In genomic region chr7:94286111-94286510, GRCh38 we compare ENCODE assay signal across 27 cellular contexts.
"Had no signal": no experiment of that assay in that cellular context is flagged by ENCODE, and none has a peak within 500 bp of the region (broad histone marks: within the 10 kb centered on the region; RNA-seq: fewer than 3 reads in every experiment).

No MANE protein-coding gene starts in this region.

- ATAC-seq: activated CD8-positive, alpha-beta memory T cell treated with anti-CD3 and anti-CD28 coated beads, Interleukin-2, amount 10 ng/mL, durations not matched to agents 7 days and 5 days; activated CD8-positive, alpha-beta T cell treated with anti-CD3 and anti-CD28 coated beads for 36 hours; activated naive CD8-positive, alpha-beta T cell treated with anti-CD3 and anti-CD28 coated beads, Interleukin-2, amount 50 U/mL, for 24 hours; left lung; naive thymus-derived CD4-positive, alpha-beta T cell; psoas muscle; T-helper 17 cell had no signal

- H3K36me3 ChIP-seq: ascending aorta, brain microvascular endothelial cell, left lung, neural progenitor cell, right atrium auricular region, tibial artery, WERI-Rb-1 had no signal

- H3K4me2 ChIP-seq: hepatocyte, neural progenitor cell had no signal

- H3K27me3 ChIP-seq: ascending aorta, brain microvascular endothelial cell, hepatocyte, left lung, neural progenitor cell, right atrium auricular region, tibial artery had no signal

- H3K79me2 ChIP-seq: hepatocyte had no signal

- H3K4me1 ChIP-seq: ascending aorta, left lung, psoas muscle, right atrium auricular region, tibial artery had no signal

- H3K4me3 ChIP-seq: ascending aorta, hepatocyte, left lung, lung, neural progenitor cell, psoas muscle, right atrium auricular region, tibial artery had no signal

- H2AFZ ChIP-seq: hepatocyte, neural progenitor cell had no signal

- DNase-seq: activated CD4-positive, alpha-beta T cell treated with anti-CD3 and anti-CD28 coated beads, Interleukin-2, amount 10 ng/mL, durations not matched to agents 7 days and 5 days; activated CD4-positive, CD25-positive, alpha-beta regulatory T cell treated with anti-CD3 and anti-CD28 coated beads, Interleukin-2, amount 50 U/mL, for 72 hours; activated CD8-positive, alpha-beta memory T cell treated with anti-CD3 and anti-CD28 coated beads, Interleukin-2, amount 10 ng/mL, durations not matched to agents 7 days and 5 days; activated CD8-positive, alpha-beta T cell treated with anti-CD3 and anti-CD28 coated beads for 36 hours; activated effector memory CD4-positive, alpha-beta T cell treated with anti-CD3 and anti-CD28 coated beads, Interleukin-2, amount 50 U/mL, for 16 hours; activated naive CD4-positive, alpha-beta T cell treated with anti-CD3 and anti-CD28 coated beads, Interleukin-2, amount 50 U/mL, for 16 hours; activated naive CD8-positive, alpha-beta T cell treated with anti-CD3 and anti-CD28 coated beads, Interleukin-2, amount 50 U/mL, for 24 hours; activated T-cell treated with anti-CD3 and anti-CD28 coated beads for 4 hours; brain microvascular endothelial cell; central memory CD4-positive, alpha-beta T cell; glutamatergic neuron; immature natural killer cell; kidney glomerular epithelial cell; left lung; naive thymus-derived CD4-positive, alpha-beta T cell; psoas muscle; stimulated activated CD4-positive, alpha-beta T cell treated with anti-CD3 and anti-CD28 coated beads, Interleukin-12 subunit alpha, Interleukin-12 subunit beta, amount 100 ng/mL, for 4 hours; stimulated activated CD4-positive, alpha-beta T cell treated with anti-CD3 and anti-CD28 coated beads, Interleukin-4, amount 100 ng/mL, for 4 hours; T-helper 17 cell; tibial artery; WERI-Rb-1 had no signal

- H3K9ac ChIP-seq: neural progenitor cell had no signal

- H3K9me3 ChIP-seq: ascending aorta, left lung, psoas muscle, right atrium auricular region, tibial artery had no signal

- H3K27ac ChIP-seq: ascending aorta, brain microvascular endothelial cell, epithelial cell of prostate, hepatocyte, left lung, neural progenitor cell, psoas muscle, right atrium auricular region, tibial artery, WERI-Rb-1 had no signal
